ENCODE assay signal across 8 cellular contexts in the genomic region with DNA sequence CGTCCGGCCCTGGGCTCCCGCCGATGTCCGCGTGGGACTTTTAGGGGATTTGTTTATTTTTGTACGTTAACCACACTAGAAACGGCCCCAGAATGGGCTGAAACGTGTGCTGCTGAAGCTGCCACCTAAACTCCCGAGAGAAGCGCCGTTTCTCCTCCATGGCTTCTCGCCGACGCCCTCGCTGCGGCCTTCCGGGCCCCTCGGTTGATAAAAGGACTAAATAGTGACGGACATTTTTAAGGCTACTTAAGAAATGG. TPM values are rescaled to one million over a fixed set of nuclear protein-coding genes. Genes with fewer than 3 reads are reported as not detected.
DNase-seq lines count a peak whose midpoint lies in the region; ATAC-seq, FAIRE-seq and TF ChIP-seq lines count a peak whose summit lies in the region.

No MANE protein-coding gene starts in this region.

- H3K9me3 Mint-ChIP-seq in CD4-positive, alpha-beta T cell: no peaks in the 10 kb centered on the region

- peaks cover 24% of the 10 kb centered on the region for H3K36me3 Mint-ChIP-seq in CD4-positive, alpha-beta T cell (ENCODE audit: low read depth)

- H3K27me3 ChIP-seq in CD4-positive, alpha-beta T cell (ENCODE audit: control insufficient read depth, insufficient read depth, low read length): no peaks in the 10 kb centered on the region
- H3K27me3 ChIP-seq in mesenchymal stem cell (ENCODE audit: control insufficient read depth in 1 of 2, insufficient read depth in 1 of 2, low read length in 2 of 2): no peaks in the 10 kb centered on the region

- peak overlapping the region; percentile 81 for H3K27ac ChIP-seq in CD4-positive, alpha-beta T cell (ENCODE audit: low read depth, low read length)
- H3K27ac ChIP-seq in mesenchymal stem cell (ENCODE audit: low read length, poor library complexity, severe bottlenecking) (no peak overlapping the region), urinary bladder (ENCODE audit: low read depth) (peak overlapping the region; percentile 76)

- no peak for TF ChIP-seq CTCF in CD4-positive, alpha-beta T cell (IDR thresholded peaks at IDR 0.05)
- TF ChIP-seq CTCF in astrocyte of the cerebellum (IDR thresholded peaks at IDR 0.05; ENCODE audit: low read depth, low read length, missing control alignments): no peak

- WGBS in mesenchymal stem cell: under 1% methylated on average over 20 of the region's 20 CpGs
- 5% methylated on average over 20 of the region's 20 CpGs for WGBS in urinary bladder

- no peak overlapping the region for H2BK5ac ChIP-seq in mesenchymal stem cell (ENCODE audit: low read depth, low read length, poor library complexity, severe bottlenecking)

- H3K9me3 ChIP-seq in CD4-positive, alpha-beta T cell (ENCODE audit: control insufficient read depth, low read length): no peaks in the 10 kb centered on the region
- H3K9me3 ChIP-seq in mesenchymal stem cell (ENCODE audit: control insufficient read depth, low read length): no peaks in the 10 kb centered on the region

- H3K4me1 ChIP-seq in mesenchymal stem cell (ENCODE audit: control insufficient read depth, insufficient read depth, low read depth, low read length) (peaks cover 24% of the 10 kb centered on the region), urinary bladder (ENCODE audit: insufficient read depth) (peaks cover 2% of the 10 kb centered on the region)

- CTCF ChIA-PET in CD4-positive, alpha-beta T cell (lab: Charles Lee): interaction anchor here (2.5 to 5.7 kb wide), 2 partner anchors 74 to 364 kb away, joined by 8 to 46 read pairs; a partner anchor contains a TSS

- ATAC-seq in CD4-positive, alpha-beta T cell (ENCODE audit: poor library complexity): no peak
- ATAC-seq in HG03175 (IDR thresholded peaks at IDR 0.05; ENCODE audit: unreplicated experiment) (peak; percentile 8), GM21723 (IDR thresholded peaks at IDR 0.05; ENCODE audit: unreplicated experiment) (no peak)

- H3K4me1 Mint-ChIP-seq in CD4-positive, alpha-beta T cell (ENCODE audit: low read depth): peaks cover 54% of the 10 kb centered on the region

- peak overlapping the region; percentile 6 to 15 for H3K4ac ChIP-seq in mesenchymal stem cell (ENCODE audit: low read depth in 1 of 2, low read length in 2 of 2)

- no peak for FAIRE-seq in H54 (lab: Jason Lieb, UNC)

- no peak overlapping the region for H3K14ac ChIP-seq in mesenchymal stem cell (ENCODE audit: low read length in 2 of 2)

- no peaks in the 10 kb centered on the region for H3K27me3 Mint-ChIP-seq in CD4-positive, alpha-beta T cell

- H3K4me3 Mint-ChIP-seq in CD4-positive, alpha-beta T cell: peak overlapping the region; percentile 97

- intact Hi-C loops in CD4-positive, alpha-beta T cell (cut with DNase I, micrococcal nuclease): loop anchor here (2.0 to 10.0 kb wide), 7 partner anchors 38 to 539 kb away; a partner anchor contains a TSS

- no peak overlapping the region for H2AFZ ChIP-seq in mesenchymal stem cell (ENCODE audit: low read depth, low read length)

- H3K4me3 ChIP-seq in astrocyte of the cerebellum (ENCODE audit: low read depth, low read length) (peak overlapping the region; percentile 89), mesenchymal stem cell (ENCODE audit: insufficient read depth in 1 of 2, low read depth in 1 of 2, low read length in 2 of 2) (peak overlapping the region; percentile 59 to 85), urinary bladder (ENCODE audit: low read depth, low read length) (peak overlapping the region; percentile 84)

- H3K79me1 ChIP-seq in mesenchymal stem cell (replicated peaks; ENCODE audit: low read length, poor library complexity, severe bottlenecking): no peaks in the 10 kb centered on the region

- peak overlapping the region in 1 of 2 experiments; percentile 55 for H2BK12ac ChIP-seq in mesenchymal stem cell (ENCODE audit: low read length in 2 of 2)

- H3K23ac ChIP-seq in mesenchymal stem cell (ENCODE audit: low read length in 2 of 2): no peak overlapping the region

- POLR2A ChIA-PET in CD4-positive, alpha-beta T cell (lab: Charles Lee): interaction anchor here (0.7 to 4.1 kb wide), 31 partner anchors 9 to 1146 kb away, joined by 3 to 55 read pairs (median 7); a partner anchor contains a TSS

- H2BK120ac ChIP-seq in mesenchymal stem cell (ENCODE audit: low read depth, low read length): no peak overlapping the region

- no peak for TF ChIP-seq POLR2A in H54 (IDR thresholded peaks at IDR 0.05; ENCODE audit: low read depth, low read length)

- H2AK5ac ChIP-seq in mesenchymal stem cell (ENCODE audit: low read length, severe bottlenecking): no peak overlapping the region

- H4K8ac ChIP-seq in mesenchymal stem cell (ENCODE audit: low read length): peak overlapping the region; percentile 63

- H3K27ac Mint-ChIP-seq in CD4-positive, alpha-beta T cell: peak overlapping the region; percentile 92

- H3K36me3 ChIP-seq in mesenchymal stem cell (ENCODE audit: control insufficient read depth in 1 of 2, insufficient read depth in 2 of 2, low read depth in 1 of 2, low read length in 2 of 2): no peaks in the 10 kb centered on the region
- H3K36me3 ChIP-seq in urinary bladder (ENCODE audit: insufficient read depth): no peaks in the 10 kb centered on the region

- H2BK15ac ChIP-seq in mesenchymal stem cell (ENCODE audit: low read depth, poor library complexity, severe bottlenecking): peak overlapping the region; percentile 15

- no peak for DNase-seq in CD4-positive, alpha-beta T cell
- DNase-seq in astrocyte of the cerebellum (ENCODE audit: low read depth) (no peak), mesenchymal stem cell (peak; percentile 64), H54 (ENCODE audit: insufficient read length, low spot score) (no peak), DMS 273 (lab: John Stamatoyannopoulos, UW; ENCODE audit: unreplicated experiment) (no peak)

- peak overlapping the region; percentile 87 for H3K9ac ChIP-seq in mesenchymal stem cell (ENCODE audit: low read length)

- H3K4me2 ChIP-seq in mesenchymal stem cell (ENCODE audit: low read length, poor library complexity, severe bottlenecking): peak overlapping the region; percentile 95

- in situ Hi-C loops in astrocyte of the cerebellum (cut with HindIII; ENCODE audit: low sequenced_read_pairs): loop anchor here (10.0 kb wide), 1 partner anchor 69 kb away; a partner anchor contains a TSS

- peak overlapping the region; percentile 26 to 67 for H3K18ac ChIP-seq in mesenchymal stem cell (ENCODE audit: low read depth in 1 of 2, low read length in 2 of 2)

- peak overlapping the region; percentile 36 for H4K91ac ChIP-seq in mesenchymal stem cell (ENCODE audit: low read length)

RNA-seq across cellular contexts. Expression of a gene that starts 0.7 kb away (rescaled TPM):
- 10 to 100 TPM; 99.0 to 99.5 TPM for total RNA-seq in CD4-positive, alpha-beta T cell
- 262 TPM for polyA plus RNA-seq in mesenchymal stem cell (2013, experiment 1 of 2)
- 266 TPM for polyA plus RNA-seq in mesenchymal stem cell (2013, experiment 2 of 2)
- 154 TPM for total RNA-seq in urinary bladder
- 233 TPM for polyA plus RNA-seq in urinary bladder

RNA-seq across cellular contexts. Expression of a gene that starts 46.5 kb away (rescaled TPM):
- total RNA-seq in CD4-positive, alpha-beta T cell: 100 to 1,000 TPM; 283 to 284 TPM
- polyA plus RNA-seq in mesenchymal stem cell (2013, experiment 1 of 2): 0.40 TPM
- polyA plus RNA-seq in mesenchymal stem cell (2013, experiment 2 of 2): 0.14 TPM
- 20.8 TPM for total RNA-seq in urinary bladder
- polyA plus RNA-seq in urinary bladder: 39.9 TPM

RNA-seq across cellular contexts. Expression of a gene that starts 56.3 kb away (rescaled TPM):
- total RNA-seq in CD4-positive, alpha-beta T cell: 10 to 100 TPM; 82.8 to 91.2 TPM
- polyA plus RNA-seq in mesenchymal stem cell (2013, experiment 1 of 2): 110 TPM
- 108 TPM for polyA plus RNA-seq in mesenchymal stem cell (2013, experiment 2 of 2)
- total RNA-seq in urinary bladder: 33.7 TPM
- 84.2 TPM for polyA plus RNA-seq in urinary bladder

Comparison
In these comparisons a context has a peak if more than half of its experiments do, and no peak if none do; other contexts are left out.
1. RNA of a gene that starts 46.5 kb away (total RNA-seq): 283 to 284 TPM in CD4-positive, alpha-beta T cell; 20.8 TPM in urinary bladder (single experiment); every median in the first group is over 10 times any median in the second.
2. Peak in every context shown above with its lines, with median percentiles within 50 percentile points of each other: H3K4me3 ChIP-seq.